In the genomic region with DNA sequence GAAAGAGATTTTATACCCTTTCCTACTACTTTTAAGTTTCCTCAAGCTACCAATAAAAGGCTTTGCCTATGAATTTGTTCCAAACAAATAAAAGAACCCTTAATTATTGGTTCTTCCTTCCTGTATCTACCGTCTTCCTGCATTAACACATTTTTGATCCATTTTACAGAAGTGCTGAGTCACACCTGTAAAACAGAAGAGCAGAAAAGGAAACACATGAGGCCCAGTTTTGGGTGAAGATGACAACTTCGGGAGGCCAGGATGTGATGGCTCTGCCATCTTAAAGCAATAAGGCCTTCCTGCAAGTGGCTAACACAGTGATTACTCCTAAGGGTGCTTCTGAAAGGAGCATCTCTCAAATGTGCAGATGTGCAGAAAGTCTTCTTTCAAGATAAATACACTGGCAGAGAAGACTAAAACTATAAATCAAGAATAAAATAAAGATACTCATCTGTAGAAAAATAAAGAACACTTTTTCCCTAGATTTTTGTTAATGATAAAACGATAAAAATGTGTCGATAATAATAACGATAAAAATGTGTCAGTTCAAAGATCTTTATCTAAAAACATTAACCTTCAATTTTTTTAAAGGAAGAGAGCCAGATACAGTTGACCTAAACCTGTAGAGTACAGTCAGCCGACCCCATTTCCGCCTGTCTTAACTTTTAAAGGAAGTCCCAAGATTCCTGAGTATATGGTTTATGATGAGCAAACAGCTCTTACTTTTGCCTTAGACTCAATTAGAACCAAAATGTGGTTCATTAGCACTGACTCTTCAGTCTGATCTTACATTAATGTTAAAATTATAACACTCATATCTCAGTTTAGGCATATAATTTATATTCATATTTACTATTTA, we compare ENCODE assay signal across 10 cellular contexts.
DNase-seq lines count a peak whose midpoint lies in the region; ATAC-seq and TF ChIP-seq lines count a peak whose summit lies in the region.
"Had no signal": no experiment of that assay in that cellular context is flagged by ENCODE, and none has a peak within 500 bp of the region (broad histone marks: within the 10 kb centered on the region; RNA-seq: fewer than 3 reads in every experiment).

No MANE protein-coding gene starts in this region.

- peak; percentile 46 for DNase-seq in activated CD8-positive, alpha-beta memory T cell treated with anti-CD3 and anti-CD28 coated beads, Interleukin-2, amount 10 ng/mL, durations not matched to agents 7 days and 5 days
- no peak for DNase-seq in activated CD8-positive, alpha-beta memory T cell treated with anti-CD3 and anti-CD28 coated beads, Interleukin-2, amount 50 U/mL, for 4 hours
- peak; percentile 34 for DNase-seq in activated CD4-positive, alpha-beta memory T cell treated with anti-CD3 and anti-CD28 coated beads, Interleukin-2, amount 10 ng/mL, durations not matched to agents 7 days and 5 days
- DNase-seq in nephron progenitor cell = no peak
- DNase-seq in esophagus muscularis mucosa (ENCODE audit: extremely low spot score) = no peak
- DNase-seq in tibial nerve (ENCODE audit: low spot score in 2 of 2) = no peak
- DNase-seq: NK-92 treated with Interleukin-12 subunit alpha and Interleukin-12 subunit beta, amount 100 ng/mL, for 24 hours had no signal

- H3K27me3 ChIP-seq in KMS-11 (ENCODE audit: insufficient read depth, low read depth) (no peaks in the 10 kb centered on the region), esophagus muscularis mucosa (no peaks in the 10 kb centered on the region), tibial nerve (no peaks in the 10 kb centered on the region)
- H3K27me3 ChIP-seq: foreskin keratinocyte had no signal

- H3K4me1 ChIP-seq in KMS-11 (ENCODE audit: low read depth, poor library complexity, severe bottlenecking) (peaks cover 40% of the 10 kb centered on the region), esophagus muscularis mucosa (peaks cover 42 to 61% (median 49%) of the 10 kb centered on the region in 4 donors), tibial nerve (peaks cover 0 to 49% (median 9%) of the 10 kb centered on the region in 4 donors)

- peaks cover 3% of the 10 kb centered on the region for H3K36me3 Mint-ChIP-seq in activated CD8-positive, alpha-beta memory T cell treated with anti-CD3 and anti-CD28 coated beads, Interleukin-2, amount 10 ng/mL, durations not matched to agents 7 days and 5 days
- peaks cover 14% of the 10 kb centered on the region for H3K36me3 Mint-ChIP-seq in activated CD4-positive, alpha-beta memory T cell treated with anti-CD3 and anti-CD28 coated beads, Interleukin-2, amount 10 ng/mL, durations not matched to agents 7 days and 5 days (ENCODE audit: low read depth)
- H3K36me3 Mint-ChIP-seq in nephron progenitor cell (ENCODE audit: low read depth) = peaks cover 41% of the 10 kb centered on the region

- POLR2A ChIA-PET in activated CD4-positive, alpha-beta memory T cell treated with anti-CD3 and anti-CD28 coated beads, Interleukin-2, amount 10 ng/mL, durations not matched to agents 7 days and 5 days (lab: Charles Lee) = no interaction called here

- H3K9me3 ChIP-seq in esophagus muscularis mucosa (no peaks in the 10 kb centered on the region), tibial nerve (no peaks in the 10 kb centered on the region)

- no peak for TF ChIP-seq CTCF in KMS-11 (conservative IDR thresholded peaks at IDR 0.05; ENCODE audit: low read depth, low read length)
- TF ChIP-seq CTCF in nephron progenitor cell (IDR thresholded peaks at IDR 0.05) = no peak
- TF ChIP-seq CTCF in esophagus muscularis mucosa (IDR thresholded peaks at IDR 0.05) = no peak
- no peak for TF ChIP-seq CTCF in tibial nerve (IDR thresholded peaks at IDR 0.05)

- H2AFZ ChIP-seq in KMS-11 (ENCODE audit: low read depth) = no peak overlapping the region

- peaks cover 3% of the 10 kb centered on the region; the same call in 1 of the 2 replicates for H3K79me2 ChIP-seq in KMS-11 (ENCODE audit: insufficient read depth, low read depth)

- CTCF ChIA-PET in activated CD8-positive, alpha-beta memory T cell treated with anti-CD3 and anti-CD28 coated beads, Interleukin-2, amount 10 ng/mL, durations not matched to agents 7 days and 5 days (lab: Charles Lee) = interaction anchor here (1.2 to 2.5 kb wide), 4 partner anchors 15 to 167 kb away, joined by 3 to 12 read pairs (median 6); no protein-coding TSS in a partner anchor
- CTCF ChIA-PET in activated CD4-positive, alpha-beta memory T cell treated with anti-CD3 and anti-CD28 coated beads, Interleukin-2, amount 10 ng/mL, durations not matched to agents 7 days and 5 days (lab: Charles Lee) = interaction anchor here (0.7 to 1.3 kb wide), 2 partner anchors 15 kb away, joined by 3 to 4 read pairs; no protein-coding TSS in a partner anchor

- no peak overlapping the region for H3K4me3 ChIP-seq in KMS-11 (IDR thresholded peaks at IDR 0.05; ENCODE audit: insufficient read depth, low read depth, low read length)
- H3K4me3 ChIP-seq in esophagus muscularis mucosa = no peak overlapping the region
- H3K4me3 ChIP-seq in tibial nerve = no peak overlapping the region

- WGBS in esophagus muscularis mucosa = 73% methylated on average over 7 of the region's 7 CpGs
- WGBS in tibial nerve, 2 donors = 68 to 75% methylated on average over 7 of the region's 7 CpGs

- no peak overlapping the region for H3K9ac ChIP-seq in KMS-11

- no peaks in the 10 kb centered on the region for H3K9me3 Mint-ChIP-seq in activated CD8-positive, alpha-beta memory T cell treated with anti-CD3 and anti-CD28 coated beads, Interleukin-2, amount 10 ng/mL, durations not matched to agents 7 days and 5 days (ENCODE audit: low read depth)
- H3K9me3 Mint-ChIP-seq in activated CD4-positive, alpha-beta memory T cell treated with anti-CD3 and anti-CD28 coated beads, Interleukin-2, amount 10 ng/mL, durations not matched to agents 7 days and 5 days = no peaks in the 10 kb centered on the region
- H3K9me3 Mint-ChIP-seq in nephron progenitor cell = no peaks in the 10 kb centered on the region

- ATAC-seq in activated CD8-positive, alpha-beta memory T cell treated with anti-CD3 and anti-CD28 coated beads, Interleukin-2, amount 10 ng/mL, durations not matched to agents 7 days and 5 days = peak; percentile 35
- no peak for ATAC-seq in HG03521 (IDR thresholded peaks at IDR 0.05; ENCODE audit: unreplicated experiment)
- ATAC-seq: foreskin keratinocyte had no signal

- H3K4me3 Mint-ChIP-seq in activated CD8-positive, alpha-beta memory T cell treated with anti-CD3 and anti-CD28 coated beads, Interleukin-2, amount 10 ng/mL, durations not matched to agents 7 days and 5 days = no peak overlapping the region
- H3K4me3 Mint-ChIP-seq in activated CD4-positive, alpha-beta memory T cell treated with anti-CD3 and anti-CD28 coated beads, Interleukin-2, amount 10 ng/mL, durations not matched to agents 7 days and 5 days = no peak overlapping the region
- no peak overlapping the region for H3K4me3 Mint-ChIP-seq in nephron progenitor cell

- H3K4me1 Mint-ChIP-seq in activated CD8-positive, alpha-beta memory T cell treated with anti-CD3 and anti-CD28 coated beads, Interleukin-2, amount 10 ng/mL, durations not matched to agents 7 days and 5 days = peaks cover 49% of the 10 kb centered on the region
- peaks cover 54% of the 10 kb centered on the region for H3K4me1 Mint-ChIP-seq in activated CD4-positive, alpha-beta memory T cell treated with anti-CD3 and anti-CD28 coated beads, Interleukin-2, amount 10 ng/mL, durations not matched to agents 7 days and 5 days
- peaks cover 13% of the 10 kb centered on the region for H3K4me1 Mint-ChIP-seq in nephron progenitor cell

- H3K27ac ChIP-seq in KMS-11 = no peak overlapping the region
- H3K27ac ChIP-seq in esophagus muscularis mucosa (replicated peaks in 1 of 4) = peak overlapping the region in 1 of 4 donors; percentile 8
- H3K27ac ChIP-seq in tibial nerve = no peak overlapping the region

- H3K27ac Mint-ChIP-seq in activated CD8-positive, alpha-beta memory T cell treated with anti-CD3 and anti-CD28 coated beads, Interleukin-2, amount 10 ng/mL, durations not matched to agents 7 days and 5 days = peak overlapping the region; percentile 40
- H3K27ac Mint-ChIP-seq in activated CD4-positive, alpha-beta memory T cell treated with anti-CD3 and anti-CD28 coated beads, Interleukin-2, amount 10 ng/mL, durations not matched to agents 7 days and 5 days = peak overlapping the region; percentile 55
- peak overlapping the region; percentile 93 for H3K27ac Mint-ChIP-seq in nephron progenitor cell

- no peaks in the 10 kb centered on the region; the same call in 1 of the 2 replicates for H4K20me1 ChIP-seq in KMS-11 (ENCODE audit: insufficient read depth)

- no peak for TF ChIP-seq POLR2A in esophagus muscularis mucosa (IDR thresholded peaks at IDR 0.05; ENCODE audit: low read depth)
- TF ChIP-seq POLR2A in tibial nerve (IDR thresholded peaks at IDR 0.05) = no peak

- H3K27me3 Mint-ChIP-seq in activated CD8-positive, alpha-beta memory T cell treated with anti-CD3 and anti-CD28 coated beads, Interleukin-2, amount 10 ng/mL, durations not matched to agents 7 days and 5 days = no peaks in the 10 kb centered on the region
- no peaks in the 10 kb centered on the region for H3K27me3 Mint-ChIP-seq in activated CD4-positive, alpha-beta memory T cell treated with anti-CD3 and anti-CD28 coated beads, Interleukin-2, amount 10 ng/mL, durations not matched to agents 7 days and 5 days
- no peaks in the 10 kb centered on the region for H3K27me3 Mint-ChIP-seq in nephron progenitor cell (ENCODE audit: low read depth, poor library complexity)

- intact Hi-C loops in esophagus muscularis mucosa (cut with DNase I) = no loop called here

- TF ChIP-seq EP300 in esophagus muscularis mucosa (IDR thresholded peaks at IDR 0.05) (no peak), tibial nerve (IDR thresholded peaks at IDR 0.05) (no peak)

- no peaks in the 10 kb centered on the region for H3K36me3 ChIP-seq in KMS-11 (ENCODE audit: insufficient read depth)
- H3K36me3 ChIP-seq in esophagus muscularis mucosa = no peaks in the 10 kb centered on the region
- H3K36me3 ChIP-seq in tibial nerve = no peaks in the 10 kb centered on the region

- H3K4me2 ChIP-seq in KMS-11 = peak overlapping the region; percentile 31

Comparison
In these comparisons a context has a peak if more than half of its experiments do, and no peak if none do; other contexts are left out.
1. DNase-seq: peak in activated CD8-positive, alpha-beta memory T cell treated with anti-CD3 and anti-CD28 coated beads, Interleukin-2, amount 10 ng/mL, durations not matched to agents 7 days and 5 days (single experiment) and activated CD4-positive, alpha-beta memory T cell treated with anti-CD3 and anti-CD28 coated beads, Interleukin-2, amount 10 ng/mL, durations not matched to agents 7 days and 5 days (single experiment); none in activated CD8-positive, alpha-beta memory T cell treated with anti-CD3 and anti-CD28 coated beads, Interleukin-2, amount 50 U/mL, for 4 hours (single experiment), nephron progenitor cell (single experiment), esophagus muscularis mucosa (single experiment) and tibial nerve (0 of 2).
2. H3K27ac Mint-ChIP-seq: peak in every context shown above with its lines; median percentile 93 in nephron progenitor cell; 55 in activated CD4-positive, alpha-beta memory T cell treated with anti-CD3 and anti-CD28 coated beads, Interleukin-2, amount 10 ng/mL, durations not matched to agents 7 days and 5 days; 40 in activated CD8-positive, alpha-beta memory T cell treated with anti-CD3 and anti-CD28 coated beads, Interleukin-2, amount 10 ng/mL, durations not matched to agents 7 days and 5 days.